8 cellular contexts compared by ENCODE assay signal in the genomic region with DNA sequence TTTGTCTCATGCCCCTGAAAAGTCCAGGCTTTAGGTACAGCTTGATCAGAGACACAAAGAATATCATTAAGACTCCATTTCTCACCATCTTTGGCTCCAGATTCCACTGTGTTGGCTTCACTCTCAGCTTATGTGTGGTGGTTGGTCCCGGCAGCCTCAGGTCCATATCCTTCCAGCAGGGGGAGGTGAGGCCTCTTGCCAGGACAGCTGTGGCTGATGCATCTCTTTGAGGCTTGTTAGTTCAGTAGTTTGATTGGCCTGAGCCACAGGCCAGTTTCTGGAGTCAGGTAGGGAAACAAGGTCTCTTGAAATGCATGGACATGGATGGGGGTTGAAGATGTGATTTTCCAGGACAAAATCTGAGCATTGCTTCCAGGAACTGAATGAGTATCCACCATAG.
DNase-seq lines count a peak whose midpoint lies in the region; ATAC-seq, FAIRE-seq and TF ChIP-seq lines count a peak whose summit lies in the region.

No MANE protein-coding gene starts in this region.

- H4K8ac ChIP-seq in neuronal stem cell (ENCODE audit: low read depth, low read length) = no peak overlapping the region

- H2AK5ac ChIP-seq in neuronal stem cell (ENCODE audit: low read depth, low read length) = no peak overlapping the region

- no peaks in the 10 kb centered on the region for H3K4me1 ChIP-seq in DOHH2 (ENCODE audit: control insufficient read depth, low read length)
- peaks cover 0 to 7% (median 2%) of the 10 kb centered on the region in 4 donors for H3K4me1 ChIP-seq in esophagus muscularis mucosa
- peaks cover 5% of the 10 kb centered on the region for H3K4me1 ChIP-seq in prostate gland (replicated peaks)
- H3K4me1 ChIP-seq in neuronal stem cell (ENCODE audit: control insufficient read depth in 2 of 2, insufficient read depth in 1 of 2, low read depth in 1 of 2, low read length in 2 of 2) = peaks cover 0 to 5% of the 10 kb centered on the region in 2 donors

- H4K20me1 ChIP-seq in DOHH2 (ENCODE audit: control insufficient read depth, insufficient read depth, low read depth, low read length) = no peaks in the 10 kb centered on the region

- TF ChIP-seq EP300 in esophagus muscularis mucosa (IDR thresholded peaks at IDR 0.05) = no peak

- H3K36me3 ChIP-seq in DOHH2 (ENCODE audit: control insufficient read depth, low read length) (no peaks in the 10 kb centered on the region), esophagus muscularis mucosa (no peaks in the 10 kb centered on the region), prostate gland (no peaks in the 10 kb centered on the region), neuronal stem cell (replicated peaks in 1 of 2; ENCODE audit: control insufficient read depth in 2 of 2, insufficient read depth in 2 of 2, low read length in 2 of 2) (peaks cover 0 to 3% of the 10 kb centered on the region in 2 donors)

- H3K23ac ChIP-seq in neuronal stem cell (ENCODE audit: low read depth, low read length, poor library complexity) = no peak overlapping the region

- intact Hi-C loops in esophagus muscularis mucosa (cut with DNase I) (no loop called here), prostate gland (cut with DNase I) (no loop called here)

- WGBS in esophagus muscularis mucosa = 38% methylated on average over 1 of the region's 1 CpG
- 31% methylated on average over 1 of the region's 1 CpG for WGBS in prostate gland
- WGBS in neuronal stem cell (ENCODE audit: extremely low coverage in 2 of 2, insufficient read length in 2 of 2, insufficient replicate concordance in 1 of 2), 2 donors = no CpG with 5 or more reads among the region's 1 CpG

- H3K79me2 ChIP-seq in DOHH2 (ENCODE audit: control insufficient read depth, low read length) = no peaks in the 10 kb centered on the region

- H2BK12ac ChIP-seq in neuronal stem cell (ENCODE audit: low read length) = no peak overlapping the region

- H3K4me2 ChIP-seq in DOHH2 (ENCODE audit: low read length) (no peak overlapping the region), neuronal stem cell (ENCODE audit: insufficient read depth, low read length, poor library complexity, severe bottlenecking) (no peak overlapping the region)

- H2BK15ac ChIP-seq in neuronal stem cell (ENCODE audit: low read length) = no peak overlapping the region

- H3K79me1 ChIP-seq in neuronal stem cell (ENCODE audit: low read depth, low read length) = no peaks in the 10 kb centered on the region

- ATAC-seq in GM21381 (IDR thresholded peaks at IDR 0.05; ENCODE audit: unreplicated experiment) = peak; percentile 64

- H2BK5ac ChIP-seq in neuronal stem cell (ENCODE audit: low read length) = no peak overlapping the region

- H3K9me2 ChIP-seq in DOHH2 (replicated peaks; ENCODE audit: control insufficient read depth, low read length) = no peaks in the 10 kb centered on the region

- no peak overlapping the region for H3K27ac ChIP-seq in DOHH2 (ENCODE audit: low read depth, low read length)
- peak overlapping the region in 1 of 4 donors; percentile 16 for H3K27ac ChIP-seq in esophagus muscularis mucosa (replicated peaks in 1 of 4)
- H3K27ac ChIP-seq in prostate gland = no peak overlapping the region
- H3K27ac ChIP-seq in neuronal stem cell (replicated peaks; ENCODE audit: low read length) = no peak overlapping the region

- H3K9me3 ChIP-seq in DOHH2 (ENCODE audit: control insufficient read depth, insufficient read depth, low read length) (no peaks in the 10 kb centered on the region), esophagus muscularis mucosa (no peaks in the 10 kb centered on the region), prostate gland (no peaks in the 10 kb centered on the region), neuronal stem cell (replicated peaks in 1 of 2; ENCODE audit: control insufficient read depth in 2 of 2, insufficient read depth in 1 of 2, low read depth in 1 of 2, low read length in 2 of 2) (no peaks in the 10 kb centered on the region)

- H4K91ac ChIP-seq in neuronal stem cell (ENCODE audit: low read depth, low read length, poor library complexity) = no peak overlapping the region

- TF ChIP-seq CTCF in DOHH2 (IDR thresholded peaks at IDR 0.05; ENCODE audit: low read depth, low read length, poor library complexity, severe bottlenecking) = peak; percentile 12
- TF ChIP-seq CTCF in esophagus muscularis mucosa (IDR thresholded peaks at IDR 0.05) = peak; percentile 11 to 41 (median 25)
- peak in 2 of 4 experiments; percentile 48 to 51 for TF ChIP-seq CTCF in prostate gland (IDR thresholded peaks at IDR 0.05)

- no peak overlapping the region for H2AFZ ChIP-seq in neuronal stem cell (ENCODE audit: low read length)

- no peak overlapping the region for H3K9ac ChIP-seq in neuronal stem cell (ENCODE audit: low read depth, low read length, poor library complexity)

- no peak overlapping the region for H3K4ac ChIP-seq in neuronal stem cell (ENCODE audit: low read length)

- DNase-seq in NCI-H146 (lab: John Stamatoyannopoulos, UW) (peak; percentile 25), esophagus muscularis mucosa (ENCODE audit: extremely low spot score) (no peak), prostate gland (ENCODE audit: low spot score) (peak; percentile 33), neuronal stem cell (ENCODE audit: low spot score) (no peak), RCC 7860 (ENCODE audit: low spot score) (no peak)
- no peak for DNase-seq in activated T-cell treated with anti-CD3 and anti-CD28 coated beads, Interleukin-2, amount 50 U/mL, for 1 hour

- H3K27me3 ChIP-seq in DOHH2 (ENCODE audit: control insufficient read depth, low read length) (no peaks in the 10 kb centered on the region), esophagus muscularis mucosa (no peaks in the 10 kb centered on the region), prostate gland (replicated peaks; ENCODE audit: insufficient read depth) (no peaks in the 10 kb centered on the region), neuronal stem cell (ENCODE audit: control insufficient read depth in 3 of 3, insufficient read depth in 3 of 3, low read depth in 1 of 3, low read length in 3 of 3) (no peaks in the 10 kb centered on the region)

- no peak for TF ChIP-seq POLR2A in esophagus muscularis mucosa (IDR thresholded peaks at IDR 0.05; ENCODE audit: low read depth)
- TF ChIP-seq POLR2A in prostate gland (IDR thresholded peaks at IDR 0.05) = no peak

- no peak for FAIRE-seq in RCC 7860 (lab: Jason Lieb, UNC)

- H3K4me3 ChIP-seq in DOHH2 (ENCODE audit: low read length) = no peak overlapping the region
- no peak overlapping the region for H3K4me3 ChIP-seq in esophagus muscularis mucosa
- no peak overlapping the region for H3K4me3 ChIP-seq in prostate gland
- H3K4me3 ChIP-seq in neuronal stem cell (ENCODE audit: low read length in 2 of 2) = no peak overlapping the region

- H3F3A ChIP-seq in DOHH2 (ENCODE audit: control insufficient read depth, insufficient read depth) = no peaks in the 10 kb centered on the region

- H3K18ac ChIP-seq in neuronal stem cell (ENCODE audit: low read length) = no peak overlapping the region

- no peak overlapping the region for H2BK120ac ChIP-seq in neuronal stem cell (ENCODE audit: low read depth, low read length)

- no peak overlapping the region for H3K14ac ChIP-seq in neuronal stem cell (ENCODE audit: low read length)

Comparison
In these comparisons a context has a peak if more than half of its experiments do, and no peak if none do; other contexts are left out.
1. DNase-seq: peak in NCI-H146 (single experiment) and prostate gland (single experiment); none in esophagus muscularis mucosa (single experiment), activated T-cell treated with anti-CD3 and anti-CD28 coated beads, Interleukin-2, amount 50 U/mL, for 1 hour (single experiment), neuronal stem cell (single experiment) and RCC 7860 (single experiment).